Comparison of ENCODE assay signal across 12 cellular contexts in the genomic region with DNA sequence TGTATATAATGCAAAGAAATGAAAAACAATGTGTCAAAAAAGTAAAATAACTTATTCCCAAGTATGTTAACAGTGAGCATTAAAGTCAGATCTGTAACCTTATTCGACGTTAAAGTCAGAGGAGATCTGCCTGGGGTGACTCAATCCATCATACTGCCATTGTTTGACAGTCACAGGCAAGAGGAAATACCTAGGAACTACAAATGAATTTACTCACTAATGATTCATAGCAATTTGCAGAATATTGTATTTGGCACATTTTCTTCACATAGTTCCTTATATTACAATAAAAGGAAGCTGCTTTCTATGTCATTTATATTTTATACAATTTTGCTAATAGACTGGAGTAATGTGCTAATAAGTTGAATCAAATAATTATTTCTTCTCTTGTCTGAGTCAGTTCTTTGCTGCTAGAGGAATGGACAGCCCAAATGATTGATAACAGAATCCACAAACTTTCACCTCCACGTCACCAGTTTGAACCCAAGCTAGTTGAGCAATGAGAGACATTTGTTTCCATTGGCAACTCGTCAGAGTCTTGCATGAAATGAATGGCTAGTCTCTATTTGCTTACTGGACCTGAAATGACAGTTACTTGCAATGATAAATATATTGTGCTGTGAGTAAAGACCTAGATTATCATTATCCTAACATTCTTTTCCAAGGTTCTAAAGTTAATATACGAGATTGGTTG. TPM values are rescaled to one million over a fixed set of nuclear protein-coding genes. Genes with fewer than 3 reads are reported as not detected.
DNase-seq lines count a peak whose midpoint lies in the region; ATAC-seq and TF ChIP-seq lines count a peak whose summit lies in the region.
"Had no signal": no experiment of that assay in that cellular context is flagged by ENCODE, and none has a peak within 500 bp of the region (broad histone marks: within the 10 kb centered on the region; RNA-seq: fewer than 3 reads in every experiment).

No MANE protein-coding gene starts in this region.

- 0 out of 2 replicates have a peak overlapping the region, but pooled peaks have one; percentile 7 for H2AFZ ChIP-seq in PC-9

- DNase-seq in EL (peak; percentile 5), PC-9 (peak; percentile 19 to 83), dermis microvascular lymphatic vessel endothelial cell (ENCODE audit: low read depth in 2 of 2) (peak; percentile 56 to 64), right lobe of liver (no peak), Ammon's horn (ENCODE audit: low spot score) (no peak), foreskin melanocyte (no peak), upper lobe of left lung (no peak)
- DNase-seq: activated T-cell treated with anti-CD3 and anti-CD28 coated beads, Interleukin-2, amount 50 U/mL, for 1 hour; GF-D8; NCI-H2081 had no signal

- peaks cover 20% of the 10 kb centered on the region for H3F3A ChIP-seq in PC-9 (ENCODE audit: insufficient read depth, low read depth)

- no peak overlapping the region for H3K4me3 ChIP-seq in PC-9
- H3K4me3 ChIP-seq in right lobe of liver = no peak overlapping the region
- no peak overlapping the region for H3K4me3 ChIP-seq in upper lobe of left lung
- H3K4me3 ChIP-seq: BLaER1 treated with 17β-estradiol and CSF1 and Interleukin-3, amounts not matched to agents 10 nM and 100 nM had no signal

- no peaks in the 10 kb centered on the region for H4K20me1 ChIP-seq in PC-9 (ENCODE audit: insufficient read depth)
- H4K20me1 ChIP-seq: BLaER1 treated with 17β-estradiol and CSF1 and Interleukin-3, amounts not matched to agents 10 nM and 100 nM had no signal

- no peaks in the 10 kb centered on the region for H3K9me2 ChIP-seq in PC-9 (ENCODE audit: insufficient read depth)

- H3K79me2 ChIP-seq in PC-9 (ENCODE audit: low read depth) = no peaks in the 10 kb centered on the region

- TF ChIP-seq POLR2A in right lobe of liver (IDR thresholded peaks at IDR 0.05) (no peak), upper lobe of left lung (IDR thresholded peaks at IDR 0.05) (no peak)

- H3K9me3 ChIP-seq in PC-9 (ENCODE audit: insufficient read depth, low read depth) (peaks cover 15% of the 10 kb centered on the region), right lobe of liver (no peaks in the 10 kb centered on the region), upper lobe of left lung (no peaks in the 10 kb centered on the region)

- peak; percentile 24 to 79 (median 54) for ATAC-seq in right lobe of liver
- ATAC-seq in HG03432 (IDR thresholded peaks at IDR 0.05; ENCODE audit: unreplicated experiment) = no peak
- ATAC-seq in upper lobe of left lung (ENCODE audit: low FRiP score in 2 of 2) = no peak

- intact Hi-C loops in PC-9 (cut with micrococcal nuclease; ENCODE audit: unreplicated experiment) (loop anchor here (2.0 kb wide), 1 partner anchor 48 kb away; a partner anchor contains a TSS), right lobe of liver (cut with DNase I) (no loop called here)

- CTCF ChIA-PET in PC-9 (lab: Charles Lee) = no interaction called here

- no peak for TF ChIP-seq CTCF in PC-9 (conservative IDR thresholded peaks at IDR 0.05)
- no peak for TF ChIP-seq CTCF in right lobe of liver (IDR thresholded peaks at IDR 0.05)
- no peak for TF ChIP-seq CTCF in upper lobe of left lung (IDR thresholded peaks at IDR 0.05)

- H3K36me3 ChIP-seq in PC-9 (ENCODE audit: low read depth) (no peaks in the 10 kb centered on the region), right lobe of liver (no peaks in the 10 kb centered on the region), upper lobe of left lung (no peaks in the 10 kb centered on the region)
- H3K36me3 ChIP-seq: BLaER1 treated with 17β-estradiol and CSF1 and Interleukin-3, amounts not matched to agents 10 nM and 100 nM had no signal

- POLR2A ChIA-PET in PC-9 (lab: Charles Lee; ENCODE audit: unreplicated experiment) = interaction anchor here (0.6 kb wide), 1 partner anchor 55 kb away, joined by 4 read pairs; no protein-coding TSS in a partner anchor

- 14% methylated on average over 5 of the region's 5 CpGs for WGBS in right lobe of liver (ENCODE audit: insufficient coverage, low coverage, low lambda C conversion rate, missing lambda C conversion rate)
- WGBS in upper lobe of left lung, 2 donors = 41 to 56% methylated on average over 5 of the region's 5 CpGs

- BruUV-seq in PC-9 (replicated peaks; lab: Mats Ljungman, UMichigan) = no TSS peak

- peaks cover 29% of the 10 kb centered on the region for H3K4me1 ChIP-seq in PC-9 (replicated peaks; ENCODE audit: insufficient read depth)
- H3K4me1 ChIP-seq in right lobe of liver = no peaks in the 10 kb centered on the region
- H3K4me1 ChIP-seq in upper lobe of left lung = no peaks in the 10 kb centered on the region
- H3K4me1 ChIP-seq: BLaER1 treated with 17β-estradiol and CSF1 and Interleukin-3, amounts not matched to agents 10 nM and 100 nM had no signal

- no peak for TF ChIP-seq EP300 in upper lobe of left lung (IDR thresholded peaks at IDR 0.05)

- H3K27me3 ChIP-seq in PC-9 (ENCODE audit: insufficient read depth, low read depth) (no peaks in the 10 kb centered on the region), right lobe of liver (no peaks in the 10 kb centered on the region), upper lobe of left lung (no peaks in the 10 kb centered on the region)
- H3K27me3 ChIP-seq: BLaER1 treated with 17β-estradiol and CSF1 and Interleukin-3, amounts not matched to agents 10 nM and 100 nM had no signal

- H3K27ac ChIP-seq in PC-9 (peak overlapping the region; percentile 55), right lobe of liver (no peak overlapping the region), upper lobe of left lung (no peak overlapping the region)
- H3K27ac ChIP-seq: BLaER1 treated with 17β-estradiol and CSF1 and Interleukin-3, amounts not matched to agents 10 nM and 100 nM had no signal

- H3K4me2 ChIP-seq in PC-9 = peak overlapping the region; percentile 49
- H3K4me2 ChIP-seq: BLaER1 treated with 17β-estradiol and CSF1 and Interleukin-3, amounts not matched to agents 10 nM and 100 nM had no signal

RNA-seq across cellular contexts. Expression of a gene that starts 48.5 kb away (rescaled TPM):
- total RNA-seq in PC-9 (2021) (61.1 and 64.4 TPM in 2 replicates), dermis microvascular lymphatic vessel endothelial cell (21.1 and 29.6 TPM in 2 replicates), right lobe of liver (10 to 100 TPM; 26.9 to 64.5 (median 31.7) TPM), upper lobe of left lung (10 to 100 TPM in 5 of 6 donors, 1 to 10 TPM in 1; 6.3 to 46.2 (median 31.9) TPM)

Comparison
In these comparisons a context has a peak if more than half of its experiments do, and no peak if none do; other contexts are left out.
1. DNase-seq: peak in EL (single experiment), PC-9 (2 of 2) and dermis microvascular lymphatic vessel endothelial cell (2 of 2); none in right lobe of liver (0 of 3), Ammon's horn (single experiment), foreskin melanocyte (single experiment) and upper lobe of left lung (0 of 2).
2. ATAC-seq: peak in right lobe of liver (4 of 4); none in HG03432 (single experiment) and upper lobe of left lung (0 of 2).